ENCODE assay signal across 2 cellular contexts in the genomic region with DNA sequence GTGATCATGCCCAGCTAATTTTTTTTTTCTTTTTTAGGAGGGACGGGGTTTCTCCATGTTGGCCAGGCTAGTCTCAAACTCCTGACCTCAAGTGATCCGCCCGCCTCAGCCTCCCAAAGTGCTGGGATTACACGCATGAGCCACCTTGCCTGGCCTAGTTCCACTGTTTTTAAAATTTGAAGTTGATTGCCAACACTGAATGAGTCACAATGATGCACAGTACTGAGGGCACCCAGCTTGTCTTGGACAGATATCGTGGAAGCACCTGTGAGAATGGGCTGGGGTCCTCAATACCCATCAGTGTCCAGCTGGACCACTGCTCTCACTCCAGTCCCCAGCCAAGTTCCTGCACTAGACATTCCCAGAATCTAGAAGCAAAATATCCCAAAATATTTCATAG.
TF ChIP-seq lines count a peak whose summit lies in the region.

No MANE protein-coding gene starts in this region.

TF ChIP-seq in IMR-90, 13 proteins besides CTCF, POLR2A, EP300 and RAD21:
- TF ChIP-seq FOS (IDR thresholded peaks at IDR 0.05; ENCODE audit: low read depth, low read length): no peak
- no peak for TF ChIP-seq MAZ (IDR thresholded peaks at IDR 0.05; ENCODE audit: borderline replicate concordance, low read depth, low read length)
- no peak for TF ChIP-seq NFE2L2 (IDR thresholded peaks at IDR 0.05; ENCODE audit: low read depth, low read length)
- TF ChIP-seq CHD1 (IDR thresholded peaks at IDR 0.05; ENCODE audit: low read depth, low read length): no peak
- TF ChIP-seq RCOR1 (IDR thresholded peaks at IDR 0.05; ENCODE audit: insufficient replicate concordance, low read length): no peak
- TF ChIP-seq, protein P1, sequence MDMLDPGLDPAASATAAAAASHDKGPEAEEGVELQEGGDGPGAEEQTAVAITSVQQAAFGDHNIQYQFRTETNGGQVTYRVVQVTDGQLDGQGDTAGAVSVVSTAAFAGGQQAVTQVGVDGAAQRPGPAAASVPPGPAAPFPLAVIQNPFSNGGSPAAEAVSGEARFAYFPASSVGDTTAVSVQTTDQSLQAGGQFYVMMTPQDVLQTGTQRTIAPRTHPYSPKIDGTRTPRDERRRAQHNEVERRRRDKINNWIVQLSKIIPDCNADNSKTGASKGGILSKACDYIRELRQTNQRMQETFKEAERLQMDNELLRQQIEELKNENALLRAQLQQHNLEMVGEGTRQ (IDR thresholded peaks at IDR 0.05; ENCODE audit: low read depth, low read length): no peak
- no peak for TF ChIP-seq MXI1 (IDR thresholded peaks at IDR 0.05; ENCODE audit: borderline replicate concordance, low read depth, low read length)
- no peak for TF ChIP-seq CEBPB (IDR thresholded peaks at IDR 0.05; ENCODE audit: low read depth, low read length)
- TF ChIP-seq RFX5 (IDR thresholded peaks at IDR 0.05; ENCODE audit: low read depth, low read length): no peak
- TF ChIP-seq, protein P2, sequence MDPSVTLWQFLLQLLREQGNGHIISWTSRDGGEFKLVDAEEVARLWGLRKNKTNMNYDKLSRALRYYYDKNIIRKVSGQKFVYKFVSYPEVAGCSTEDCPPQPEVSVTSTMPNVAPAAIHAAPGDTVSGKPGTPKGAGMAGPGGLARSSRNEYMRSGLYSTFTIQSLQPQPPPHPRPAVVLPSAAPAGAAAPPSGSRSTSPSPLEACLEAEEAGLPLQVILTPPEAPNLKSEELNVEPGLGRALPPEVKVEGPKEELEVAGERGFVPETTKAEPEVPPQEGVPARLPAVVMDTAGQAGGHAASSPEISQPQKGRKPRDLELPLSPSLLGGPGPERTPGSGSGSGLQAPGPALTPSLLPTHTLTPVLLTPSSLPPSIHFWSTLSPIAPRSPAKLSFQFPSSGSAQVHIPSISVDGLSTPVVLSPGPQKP (IDR thresholded peaks at IDR 0.05; ENCODE audit: borderline replicate concordance, low read depth, low read length): no peak
- no peak for TF ChIP-seq BHLHE40 (IDR thresholded peaks at IDR 0.05; ENCODE audit: low read depth, low read length)

TF ChIP-seq in H1, 55 proteins besides CTCF, POLR2A, EP300 and RAD21:
- TF ChIP-seq CBX5 (IDR thresholded peaks at IDR 0.05; ENCODE audit: low read depth, low read length): no peak
- no peak for TF ChIP-seq ZNF274 (IDR thresholded peaks at IDR 0.05; ENCODE audit: borderline replicate concordance, extremely low read depth, low read length)
- no peak for TF ChIP-seq CHD7 (IDR thresholded peaks at IDR 0.05; ENCODE audit: insufficient replicate concordance, low read length)
- TF ChIP-seq SIN3A (conservative IDR thresholded peaks at IDR 0.05 in 1 of 2, IDR thresholded peaks at IDR 0.05 in 1 of 2; ENCODE audit: low read depth in 1 of 2, low read length in 2 of 2): no peak
- TF ChIP-seq TBP (IDR thresholded peaks at IDR 0.05; ENCODE audit: low read depth, low read length): no peak
- no peak for TF ChIP-seq HDAC6 (IDR thresholded peaks at IDR 0.05; ENCODE audit: low read depth, low read length)
- TF ChIP-seq TEAD4 (IDR thresholded peaks at IDR 0.05; ENCODE audit: low read depth, low read length): no peak
- no peak for TF ChIP-seq CBX8 (IDR thresholded peaks at IDR 0.05; ENCODE audit: borderline replicate concordance, low read depth, low read length)
- TF ChIP-seq FOSL1 (IDR thresholded peaks at IDR 0.05; ENCODE audit: insufficient read depth, low read depth, low read length): no peak
- TF ChIP-seq RNF2 (IDR thresholded peaks at IDR 0.05; ENCODE audit: borderline replicate concordance, low read depth, low read length, missing control alignments, poor library complexity, severe bottlenecking): no peak
- no peak for TF ChIP-seq GABPA (IDR thresholded peaks at IDR 0.05; ENCODE audit: borderline replicate concordance, insufficient read depth, low read length)
- no peak for TF ChIP-seq TAF7 (optimal IDR thresholded peaks at IDR 0.05; ENCODE audit: borderline replicate concordance, low read depth, low read length)
- TF ChIP-seq SAP30 (IDR thresholded peaks at IDR 0.05; ENCODE audit: insufficient read depth, insufficient replicate concordance, low read length): no peak
- no peak for TF ChIP-seq CHD1 (IDR thresholded peaks at IDR 0.05; ENCODE audit: low read depth, low read length)
- no peak for TF ChIP-seq POLR2AphosphoS5 (IDR thresholded peaks at IDR 0.05; ENCODE audit: low read depth, low read length)
